In the genomic region with DNA sequence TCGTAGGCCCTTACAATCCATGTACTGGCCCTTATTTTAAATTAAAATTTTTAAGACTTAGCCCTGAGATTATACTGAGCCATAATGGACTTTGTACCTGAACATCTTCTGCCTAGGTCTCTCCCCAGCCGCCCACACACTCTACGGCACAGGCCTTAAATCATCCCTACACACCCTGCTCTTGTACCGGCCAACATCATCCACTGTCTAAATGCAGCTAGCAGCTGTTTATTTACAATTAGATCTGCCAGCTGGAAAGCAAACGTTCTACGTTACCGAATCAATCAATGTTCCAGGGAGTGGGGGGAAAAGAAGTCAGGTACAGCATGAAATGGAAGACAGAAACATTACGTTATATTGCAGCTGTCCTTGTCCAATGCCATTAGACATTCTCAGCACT, we compare ENCODE assay signal across 18 cellular contexts.
A peak's percentile ranks its signal among the peaks of the same experiment; 100 is the strongest.
DNase-seq lines count a peak whose midpoint lies in the region; ATAC-seq, FAIRE-seq and TF ChIP-seq lines count a peak whose summit lies in the region.
"Had no signal": no experiment of that assay in that cellular context is flagged by ENCODE, and none has a peak within 500 bp of the region (broad histone marks: within the 10 kb centered on the region; RNA-seq: fewer than 3 reads in every experiment).

No MANE protein-coding gene starts in this region.

- H3K27me3 ChIP-seq in liver (ENCODE audit: control insufficient read depth in 4 of 4, insufficient read depth in 4 of 4, low read length in 3 of 4) (no peaks in the 10 kb centered on the region), HepG2 (ENCODE audit: control insufficient read depth in 1 of 2, insufficient read depth in 2 of 2, low read length in 2 of 2) (no peaks in the 10 kb centered on the region; a peak in 1 of 5 replicates)

- peak; percentile 4 for DNase-seq in NCI-H1092 treated with DMSO at 0.1 percent for 48 hours (lab: John Stamatoyannopoulos, UW)
- no peak for DNase-seq in NCI-H1092 (lab: John Stamatoyannopoulos, UW)
- DNase-seq in HepG2 (ENCODE audit: low spot score): no peak
- peak; percentile 48 for DNase-seq in left kidney (ENCODE audit: low read depth, low spot score)
- DNase-seq in urothelium cell line (ENCODE audit: low spot score): no peak
- DNase-seq: 8988T; CD4-positive, alpha-beta memory T cell; GDM1; NCI-H1105; NCI-H2029 treated with DMSO at 0.1 percent for 48 hours; NCI-H226; NCI-H774 had no signal

- H3K4me3 ChIP-seq in liver (ENCODE audit: low read depth in 1 of 3, low read length in 3 of 3) (no peak overlapping the region), HepG2 (replicated peaks in 1 of 3; ENCODE audit: insufficient read depth in 1 of 3, low read depth in 2 of 3, low read length in 3 of 3) (no peak overlapping the region)

- CTCF ChIA-PET in HepG2 (lab: Yijun Ruan, JAX; ENCODE audit: low intra/inter-chr PET ratio, low total read pairs): no interaction called here

- no peak for ATAC-seq in HepG2
- ATAC-seq in GM18498 (IDR thresholded peaks at IDR 0.05; ENCODE audit: unreplicated experiment): no peak
- ATAC-seq in HG02852 (IDR thresholded peaks at IDR 0.05; ENCODE audit: unreplicated experiment): no peak
- ATAC-seq: Panc1, SK-N-SH treated with all-trans-retinoic acid at 6 μM for 48 hours had no signal

- peaks cover 0 to 9% (median 6%) of the 10 kb centered on the region in 4 donors for H3K4me1 ChIP-seq in liver (ENCODE audit: control insufficient read depth in 4 of 4, insufficient read depth in 4 of 4, low read length in 3 of 4)
- no peaks in the 10 kb centered on the region for H3K4me1 ChIP-seq in HepG2 (ENCODE audit: insufficient read depth, low read length)

- H4K20me1 ChIP-seq in HepG2 (ENCODE audit: insufficient read depth, low read length): no peaks in the 10 kb centered on the region

- TF ChIP-seq POLR2A in HepG2 (IDR thresholded peaks at IDR 0.05; ENCODE audit: insufficient read depth in 1 of 2, low read depth in 2 of 2, low read length in 2 of 2): no peak

- TF ChIP-seq EP300 in HepG2 (IDR thresholded peaks at IDR 0.05; ENCODE audit: low read depth in 2 of 2, low read length in 2 of 2) (no peak), HepG2 (CRISPR knock-in tag; IDR thresholded peaks at IDR 0.05; ENCODE audit: borderline replicate concordance) (no peak)

- H3K4me2 ChIP-seq in HepG2 (ENCODE audit: low read depth, low read length): no peak overlapping the region

- H3K27ac ChIP-seq in liver (ENCODE audit: low read depth in 1 of 2, low read length in 2 of 2) (no peak overlapping the region), HepG2 (ENCODE audit: extremely low read length, insufficient read depth, low read length) (no peak overlapping the region)

- in situ Hi-C loops in HepG2 (cut with HindIII; ENCODE audit: extremely low pct_ligation_motif_present, low pct_unique_long_range_greater_than_20kb): loop anchor here (25.0 kb wide), 1 partner anchor 453 kb away; the partner anchor contains the start of gene LMNB1

- intact Hi-C loops in HepG2 (cut with micrococcal nuclease; ENCODE audit: unreplicated experiment): no loop called here

- FAIRE-seq in HepG2 (lab: Jason Lieb, UNC) (no peak), urothelium cell line (lab: Jason Lieb, UNC) (peak; percentile 75)
- FAIRE-seq: H1 had no signal

- no peaks in the 10 kb centered on the region for H3K9me3 ChIP-seq in liver (ENCODE audit: control insufficient read depth in 4 of 4, low read length in 3 of 4)
- no peaks in the 10 kb centered on the region for H3K9me3 ChIP-seq in HepG2 (ENCODE audit: low read length)

- 42% methylated on average over 8 of the region's 8 CpGs for WGBS in liver
- WGBS in HepG2 (ENCODE audit: low lambda C conversion rate): 29% methylated on average over 8 of the region's 8 CpGs

- POLR2A ChIA-PET in HepG2 (lab: Yijun Ruan, JAX): no interaction called here

- H3K79me2 ChIP-seq in HepG2 (ENCODE audit: insufficient read depth, low read length): no peaks in the 10 kb centered on the region

- H3K36me3 ChIP-seq in liver (ENCODE audit: control insufficient read depth in 4 of 4, insufficient read depth in 3 of 4, low read depth in 1 of 4, low read length in 3 of 4) (no peaks in the 10 kb centered on the region), HepG2 (replicated peaks in 1 of 2; ENCODE audit: control insufficient read depth in 1 of 2, insufficient read depth in 2 of 2, low read length in 2 of 2) (no peaks in the 10 kb centered on the region)

- H2AFZ ChIP-seq in HepG2 (ENCODE audit: low read length): no peak overlapping the region

- no TSS peak for BruUV-seq in HepG2 (replicated peaks; lab: Mats Ljungman, UMichigan)

- TF ChIP-seq CTCF in liver (IDR thresholded peaks at IDR 0.05; ENCODE audit: low read depth, low read length, missing input control): no peak
- no peak for TF ChIP-seq CTCF in HepG2 (CRISPR knock-in tag; IDR thresholded peaks at IDR 0.05)

- H3K9ac ChIP-seq in liver (ENCODE audit: low read depth in 1 of 2, low read length in 2 of 2) (no peak overlapping the region), HepG2 (ENCODE audit: insufficient read depth, low read depth, low read length) (no peak overlapping the region)

- TF ChIP-seq RAD21 in liver (IDR thresholded peaks at IDR 0.05) (peak in 1 of 2 donors; percentile 61), HepG2 (CRISPR knock-in tag; IDR thresholded peaks at IDR 0.05) (no peak)

TF ChIP-seq in liver, 16 proteins besides CTCF, POLR2A, EP300 and RAD21 (continues in another document):
- TF ChIP-seq NR2F2 (IDR thresholded peaks at IDR 0.05): no peak
- no peak for TF ChIP-seq TAF1 (conservative IDR thresholded peaks at IDR 0.05)
- TF ChIP-seq HNF4A (conservative IDR thresholded peaks at IDR 0.05): peak; percentile 66 to 87
- TF ChIP-seq ATF3 (IDR thresholded peaks at IDR 0.05): no peak
- peak; percentile 18 for TF ChIP-seq HNF4G (IDR thresholded peaks at IDR 0.05)
- TF ChIP-seq GABPA (IDR thresholded peaks at IDR 0.05 in 1 of 2, conservative IDR thresholded peaks at IDR 0.05 in 1 of 2): no peak
- peak; percentile 16 to 62 for TF ChIP-seq RXRA (IDR thresholded peaks at IDR 0.05)
- peak; percentile 57 for TF ChIP-seq YY1 (IDR thresholded peaks at IDR 0.05)
- TF ChIP-seq JUND (IDR thresholded peaks at IDR 0.05): peak in 1 of 2 donors; percentile 26
- TF ChIP-seq, protein P1, sequence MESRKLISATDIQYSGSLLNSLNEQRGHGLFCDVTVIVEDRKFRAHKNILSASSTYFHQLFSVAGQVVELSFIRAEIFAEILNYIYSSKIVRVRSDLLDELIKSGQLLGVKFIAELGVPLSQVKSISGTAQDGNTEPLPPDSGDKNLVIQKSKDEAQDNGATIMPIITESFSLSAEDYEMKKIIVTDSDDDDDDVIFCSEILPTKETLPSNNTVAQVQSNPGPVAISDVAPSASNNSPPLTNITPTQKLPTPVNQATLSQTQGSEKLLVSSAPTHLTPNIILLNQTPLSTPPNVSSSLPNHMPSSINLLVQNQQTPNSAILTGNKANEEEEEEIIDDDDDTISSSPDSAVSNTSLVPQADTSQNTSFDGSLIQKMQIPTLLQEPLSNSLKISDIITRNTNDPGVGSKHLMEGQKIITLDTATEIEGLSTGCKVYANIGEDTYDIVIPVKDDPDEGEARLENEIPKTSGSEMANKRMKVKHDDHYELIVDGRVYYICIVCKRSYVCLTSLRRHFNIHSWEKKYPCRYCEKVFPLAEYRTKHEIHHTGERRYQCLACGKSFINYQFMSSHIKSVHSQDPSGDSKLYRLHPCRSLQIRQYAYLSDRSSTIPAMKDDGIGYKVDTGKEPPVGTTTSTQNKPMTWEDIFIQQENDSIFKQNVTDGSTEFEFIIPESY (IDR thresholded peaks at IDR 0.05): peak; percentile 33
- peak; percentile 74 for TF ChIP-seq FOXA2 (IDR thresholded peaks at IDR 0.05)
- TF ChIP-seq EGR1 (IDR thresholded peaks at IDR 0.05; ENCODE audit: low read depth in 2 of 2): peak; percentile 89 to 98
- TF ChIP-seq FOXA1 (IDR thresholded peaks at IDR 0.05): peak; percentile 37

TF ChIP-seq in HepG2, 621 proteins besides CTCF, POLR2A, EP300 and RAD21:
- TF ChIP-seq GATAD1 (CRISPR knock-in tag; IDR thresholded peaks at IDR 0.05): no peak
- no peak for TF ChIP-seq ZBTB7A (CRISPR knock-in tag; IDR thresholded peaks at IDR 0.05)
- TF ChIP-seq ZNF703 (CRISPR knock-in tag; IDR thresholded peaks at IDR 0.05; ENCODE audit: borderline replicate concordance): no peak
- TF ChIP-seq ZBTB7B (CRISPR knock-in tag; IDR thresholded peaks at IDR 0.05): no peak
- no peak for TF ChIP-seq HHEX (CRISPR knock-in tag; IDR thresholded peaks at IDR 0.05)
- TF ChIP-seq ERF (CRISPR knock-in tag; IDR thresholded peaks at IDR 0.05): no peak
- TF ChIP-seq ZNF672 (CRISPR knock-in tag; IDR thresholded peaks at IDR 0.05): no peak
- no peak for TF ChIP-seq RFXANK (CRISPR knock-in tag; IDR thresholded peaks at IDR 0.05)
- no peak for TF ChIP-seq FOXA3 (CRISPR knock-in tag; IDR thresholded peaks at IDR 0.05)

Comparison
In these comparisons a context has a peak if more than half of its experiments do, and no peak if none do; other contexts are left out.
1. DNase-seq: peak in NCI-H1092 treated with DMSO at 0.1 percent for 48 hours (single experiment) and left kidney (single experiment); none in NCI-H1092 (single experiment), HepG2 (single experiment) and urothelium cell line (single experiment).